22 cellular contexts compared by ENCODE assay signal in the genomic region with DNA sequence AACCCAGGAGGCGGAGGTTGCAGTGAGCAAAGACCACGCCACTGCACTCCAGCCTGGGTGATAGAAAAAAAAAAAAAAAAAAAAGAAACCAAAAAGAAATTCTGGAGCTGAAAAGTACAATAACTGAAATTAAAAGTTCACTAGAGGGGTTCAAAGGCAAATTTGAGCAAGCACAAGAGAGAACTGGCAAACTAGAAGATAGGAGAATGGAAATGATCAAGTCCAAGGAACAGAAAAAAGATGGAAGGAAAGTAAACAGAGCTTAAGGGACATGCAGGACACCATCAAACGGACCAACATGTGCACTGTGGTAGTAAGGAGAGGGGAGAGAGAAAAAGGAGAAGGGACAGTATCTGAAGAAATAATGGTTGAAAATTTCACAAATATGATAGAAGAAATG. TPM values are rescaled to one million over a fixed set of nuclear protein-coding genes. Genes with fewer than 3 reads are reported as not detected.
A peak's percentile ranks its signal among the peaks of the same experiment; 100 is the strongest.
DNase-seq lines count a peak whose midpoint lies in the region; ATAC-seq, FAIRE-seq and TF ChIP-seq lines count a peak whose summit lies in the region.
"Had no signal": no experiment of that assay in that cellular context is flagged by ENCODE, and none has a peak within 500 bp of the region (broad histone marks: within the 10 kb centered on the region; RNA-seq: fewer than 3 reads in every experiment).

No MANE protein-coding gene starts in this region.

- H3K4me2 ChIP-seq in SK-N-SH, result no peak overlapping the region
- H3K4me2 ChIP-seq in GM12878 (ENCODE audit: control insufficient read depth, insufficient read depth), result no peak overlapping the region
- H3K4me2 ChIP-seq: BLaER1 had no signal

- no peaks in the 10 kb centered on the region for H3K27me3 Mint-ChIP-seq in activated naive CD8-positive, alpha-beta T cell
- no peaks in the 10 kb centered on the region for H3K27me3 Mint-ChIP-seq in activated naive CD8-positive, alpha-beta T cell treated with anti-CD3 and anti-CD28 coated beads for 36 hours
- H3K27me3 Mint-ChIP-seq: B cell; CD4-positive, CD25-positive, alpha-beta regulatory T cell had no signal

- TF ChIP-seq POLR2A in GM12878 (IDR thresholded peaks at IDR 0.05; ENCODE audit: low read depth, low read length), result no peak

- no peaks in the 10 kb centered on the region for H3K9me3 Mint-ChIP-seq in activated naive CD8-positive, alpha-beta T cell (ENCODE audit: low read depth)
- H3K9me3 Mint-ChIP-seq in activated naive CD8-positive, alpha-beta T cell treated with anti-CD3 and anti-CD28 coated beads for 36 hours, result peaks cover 14% of the 10 kb centered on the region

- DNase-seq in SK-N-SH, result no peak
- no peak for DNase-seq in activated naive CD8-positive, alpha-beta T cell treated with anti-CD3 and anti-CD28 coated beads for 36 hours
- DNase-seq in GM12878 (ENCODE audit: low read depth, low spot score), result no peak
- DNase-seq in nucleus accumbens (lab: John Stamatoyannopoulos, UW), result no peak
- DNase-seq in occipital lobe (lab: John Stamatoyannopoulos, UW), result no peak
- DNase-seq: Caco-2; CD4-positive, CD25-positive, alpha-beta regulatory T cell; CD8-positive, alpha-beta T cell; DMS153; DND-41; GM23248; H7; HCEC 1CT had no signal

- intact Hi-C loops in GM12878 (cut with micrococcal nuclease; ENCODE audit: unreplicated experiment), result no loop called here

- TF ChIP-seq CTCF in SK-N-SH (IDR thresholded peaks at IDR 0.05) (no peak), GM12878 (IDR thresholded peaks at IDR 0.05 in 2 of 3, conservative IDR thresholded peaks at IDR 0.05 in 1 of 3; ENCODE audit: control insufficient read depth in 2 of 3, extremely low read depth in 1 of 3, insufficient read depth in 1 of 3, low read depth in 3 of 3, low read length in 3 of 3) (no peak)

- no peaks in the 10 kb centered on the region; the same call in 1 of the 2 replicates for H3K9me2 ChIP-seq in SK-N-SH

- H3K27me3 ChIP-seq in SK-N-SH (ENCODE audit: insufficient read depth) (no peaks in the 10 kb centered on the region), GM12878 (replicated peaks in 1 of 2; ENCODE audit: control insufficient read depth in 2 of 2, insufficient read depth in 2 of 2, low read length in 1 of 2) (no peaks in the 10 kb centered on the region)
- H3K27me3 ChIP-seq: BLaER1 had no signal

- in situ Hi-C loops in GM12878 (cut with MboI), result no loop called here

- POLR2A ChIA-PET in SK-N-SH (lab: Yijun Ruan, JAX) (no interaction called here), GM12878 (lab: Charles Lee) (interaction anchor here (0.6 to 0.7 kb wide), 3 partner anchors 9 to 264 kb away, joined by 3 to 4 read pairs (median 3); no protein-coding TSS in a partner anchor)

- 93% methylated on average over 3 of the region's 3 CpGs for WGBS in SK-N-SH (ENCODE audit: low lambda C conversion rate)
- WGBS in GM12878 (ENCODE audit: insufficient coverage, insufficient replicate concordance, low lambda C conversion rate, missing lambda C conversion rate), result 100% methylated on average over 3 of the region's 3 CpGs

- H3F3A ChIP-seq in SK-N-SH (replicated peaks; ENCODE audit: insufficient read depth), result peaks cover 23% of the 10 kb centered on the region

- peaks cover 30% of the 10 kb centered on the region for H3K36me3 Mint-ChIP-seq in activated naive CD8-positive, alpha-beta T cell
- peaks cover 65% of the 10 kb centered on the region for H3K36me3 Mint-ChIP-seq in activated naive CD8-positive, alpha-beta T cell treated with anti-CD3 and anti-CD28 coated beads for 36 hours

- peaks cover 18% of the 10 kb centered on the region for H3K4me1 Mint-ChIP-seq in activated naive CD8-positive, alpha-beta T cell (ENCODE audit: low read depth)
- H3K4me1 Mint-ChIP-seq in activated naive CD8-positive, alpha-beta T cell treated with anti-CD3 and anti-CD28 coated beads for 36 hours, result peaks cover 13% of the 10 kb centered on the region

- ATAC-seq in SK-N-SH treated with all-trans-retinoic acid at 6 μM for 48 hours, result no peak
- ATAC-seq in GM12878, result no peak
- ATAC-seq: CD8-positive, alpha-beta T cell had no signal

- H3K4me3 ChIP-seq in SK-N-SH (ENCODE audit: low read depth in 2 of 2, low read length in 1 of 2) (no peak overlapping the region), GM12878 (no peak overlapping the region)
- H3K4me3 ChIP-seq: BLaER1, GM23248 had no signal

- H3K9ac ChIP-seq in SK-N-SH (no peak overlapping the region), GM12878 (ENCODE audit: control insufficient read depth, insufficient read depth, low read length) (no peak overlapping the region)
- H3K9ac ChIP-seq: BLaER1, GM23248 had no signal

- FAIRE-seq in GM12878 (lab: Jason Lieb, UNC), result no peak
- FAIRE-seq: A204.1, GM19239, H1 had no signal

- no peak for TF ChIP-seq EP300 in SK-N-SH (IDR thresholded peaks at IDR 0.05; ENCODE audit: borderline replicate concordance in 1 of 2, low read depth in 1 of 2, low read length in 1 of 2)
- TF ChIP-seq EP300 in GM12878 (IDR thresholded peaks at IDR 0.05; ENCODE audit: borderline replicate concordance in 1 of 2, control insufficient read depth in 1 of 2, low read depth in 2 of 2, low read length in 2 of 2), result no peak

- H3K27ac ChIP-seq in SK-N-SH (ENCODE audit: low read depth in 2 of 2, low read length in 1 of 2) (no peak overlapping the region), GM12878 (ENCODE audit: control insufficient read depth, insufficient read depth) (no peak overlapping the region)
- H3K27ac ChIP-seq: 22Rv1, BLaER1, C4-2B, GM23248 had no signal

- H3K4me1 ChIP-seq in SK-N-SH (ENCODE audit: control insufficient read depth in 1 of 2, insufficient read depth in 2 of 2, low read depth in 1 of 2, low read length in 1 of 2) (peaks cover 0 to 11% of the 10 kb centered on the region in 2 experiments; a peak in 3 of 4 replicates), GM12878 (ENCODE audit: control insufficient read depth, insufficient read depth, low read length) (no peaks in the 10 kb centered on the region)
- H3K4me1 ChIP-seq: Caco-2 had no signal

- peak overlapping the region; percentile 9 for H3K4me3 Mint-ChIP-seq in activated naive CD8-positive, alpha-beta T cell
- no peak overlapping the region for H3K4me3 Mint-ChIP-seq in activated naive CD8-positive, alpha-beta T cell treated with anti-CD3 and anti-CD28 coated beads for 36 hours
- H3K4me3 Mint-ChIP-seq: B cell; CD8-positive, alpha-beta T cell had no signal

- CTCF ChIA-PET in SK-N-SH (lab: Yijun Ruan, JAX) (no interaction called here), GM12878 (lab: Yijun Ruan, JAX) (interaction anchor here (1.2 to 1.3 kb wide), 2 partner anchors 9 to 78 kb away, joined by 3 to 7 read pairs; no protein-coding TSS in a partner anchor)

- no peak for TF ChIP-seq RAD21 in SK-N-SH (IDR thresholded peaks at IDR 0.05; ENCODE audit: low read length)
- TF ChIP-seq RAD21 in GM12878 (IDR thresholded peaks at IDR 0.05; ENCODE audit: insufficient read depth, low read depth, low read length), result no peak

- peaks cover 4% of the 10 kb centered on the region; the same call in 1 of the 2 replicates for H3K9me3 ChIP-seq in SK-N-SH
- peaks cover 17% of the 10 kb centered on the region for H3K9me3 ChIP-seq in GM12878 (replicated peaks; ENCODE audit: control insufficient read depth, insufficient read depth, low read length)
- H3K9me3 ChIP-seq: Caco-2 had no signal

- RAD21 ChIA-PET in GM12878 (lab: Charles Lee; ENCODE audit: unreplicated experiment), result no interaction called here

- H3K36me3 ChIP-seq in SK-N-SH (replicated peaks in 1 of 2; ENCODE audit: control insufficient read depth in 1 of 2, insufficient read depth in 2 of 2, low read length in 1 of 2), result peaks cover 8 to 60% of the 10 kb centered on the region in 2 experiments
- H3K36me3 ChIP-seq in GM12878 (ENCODE audit: control insufficient read depth in 2 of 2, insufficient read depth in 2 of 2, low read length in 1 of 2), result peaks cover 4 to 16% of the 10 kb centered on the region in 2 experiments

- H2AFZ ChIP-seq in SK-N-SH (ENCODE audit: low read depth) (no peak overlapping the region), GM12878 (ENCODE audit: control insufficient read depth, low read depth, low read length) (no peak overlapping the region)
- H2AFZ ChIP-seq: GM23248 had no signal

- peaks cover 80% of the 10 kb centered on the region for H3K79me2 ChIP-seq in SK-N-SH (ENCODE audit: insufficient read depth)
- peaks cover 36% of the 10 kb centered on the region for H3K79me2 ChIP-seq in GM12878 (ENCODE audit: control insufficient read depth, insufficient read depth, low read length)

- TSS peak; percentile 6 for BruUV-seq in GM12878 (replicated peaks; lab: Mats Ljungman, UMichigan)

- H4K20me1 ChIP-seq in SK-N-SH (ENCODE audit: insufficient read depth), result peaks cover 20% of the 10 kb centered on the region
- no peaks in the 10 kb centered on the region for H4K20me1 ChIP-seq in GM12878 (ENCODE audit: control insufficient read depth, insufficient read depth)

- no peak overlapping the region for H3K27ac Mint-ChIP-seq in activated naive CD8-positive, alpha-beta T cell
- no peak overlapping the region for H3K27ac Mint-ChIP-seq in activated naive CD8-positive, alpha-beta T cell treated with anti-CD3 and anti-CD28 coated beads for 36 hours
- H3K27ac Mint-ChIP-seq: B cell; CD8-positive, alpha-beta T cell had no signal

- SMC1A ChIA-PET in GM12878 (lab: Charles Lee; ENCODE audit: uncharacterized antibody, unreplicated experiment), result interaction anchor here (1.0 to 1.5 kb wide), 4 partner anchors 9 to 79 kb away, joined by 3 to 5 read pairs (median 4); no protein-coding TSS in a partner anchor

TF ChIP-seq in GM12878, 131 proteins besides CTCF, POLR2A, EP300 and RAD21 (continues in another document):
- no peak for TF ChIP-seq CBFB (IDR thresholded peaks at IDR 0.05; ENCODE audit: low read depth)

RNA-seq across cellular contexts. Expression of gene SNX4, which starts 12.9 kb away (rescaled TPM):
- polyA plus RNA-seq in SK-N-SH (2012; rRNA removed), result 5.1 and 7.6 TPM in 2 replicates
- 9.7 and 13.2 TPM in 2 replicates for polyA plus RNA-seq in SK-N-SH (2012; cell fraction: cytosol; rRNA removed)
- 3.1 and 7.0 TPM in 2 replicates for polyA plus RNA-seq in SK-N-SH (2012; cell fraction: nucleus; rRNA removed)
- 10 to 100 TPM; 33.5 to 33.9 TPM for total RNA-seq in activated naive CD8-positive, alpha-beta T cell treated with anti-CD3 and anti-CD28 coated beads for 36 hours
- total RNA-seq in GM12878 (2013; cell fraction: nucleolus; rRNA removed), result 108 and 130 TPM in 2 replicates
- total RNA-seq in GM12878 (2014; rRNA removed), result 49.0 and 62.2 TPM in 2 replicates
- total RNA-seq in GM12878 (2014; rRNA removed; fragmentation: Illumina TruSeq; extraction: Trizol), result 69.5 and 75.0 TPM in 2 replicates
- 67.1 and 68.2 TPM in 2 replicates for total RNA-seq in GM12878 (2021)
- polyA plus RNA-seq in GM12878 (2011; ENCODE audit: low read depth), result 16.8 TPM
- polyA plus RNA-seq in GM12878 (2011; rRNA removed), result 57.6 and 92.4 TPM in 2 replicates
- polyA plus RNA-seq in GM12878 (2011; cell fraction: cytosol; rRNA removed), result 14.7 and 18.8 TPM in 2 replicates
- 15.3 and 16.6 TPM in 2 replicates for polyA plus RNA-seq in GM12878 (2011; cell fraction: nucleus; rRNA removed)
- polyA plus RNA-seq in GM12878 (2012), result 44.1 and 44.2 TPM in 2 replicates
- polyA plus RNA-seq in GM12878 (2014; fragmentation: Illumina TruSeq; extraction: Trizol), result 63.4 and 83.0 TPM in 2 replicates
- polyA plus RNA-seq in GM12878 (2014; fragmentation: Nextera tagmentation; extraction: Ambion mirVana), result 10 to 100 TPM; 33.4 to 42.0 TPM
- polyA plus RNA-seq in GM12878 (2014; rRNA removed), result 43.2 and 51.1 TPM in 2 replicates
- polyA plus RNA-seq in GM12878 (2016; fragmentation: Nextera tagmentation; extraction: Ambion mirVana), result 10 to 100 TPM; 90.5 to 94.5 TPM
- polyA minus RNA-seq in GM12878 (2011; rRNA and poly(A)+ RNA removed), result 41.0 and 59.3 TPM in 2 replicates
- 13.5 and 19.5 TPM in 2 replicates for polyA minus RNA-seq in GM12878 (2011; cell fraction: cytosol; rRNA and poly(A)+ RNA removed)
- 17.3 and 18.5 TPM in 2 replicates for polyA minus RNA-seq in GM12878 (2011; cell fraction: nucleus; rRNA and poly(A)+ RNA removed)
- total RNA-seq in occipital lobe, result 88.7 TPM
